ENCODE assay signal across 19 cellular contexts in genomic region chr5:1151316-1151715, GRCh38. TPM values are rescaled to one million over a fixed set of nuclear protein-coding genes. Genes with fewer than 3 reads are reported as not detected.
"Had no signal": no experiment of that assay in that cellular context is flagged by ENCODE, and none has a peak within 500 bp of the region (broad histone marks: within the 10 kb centered on the region; RNA-seq: fewer than 3 reads in every experiment).

No MANE protein-coding gene starts in this region.

- DNase-seq: activated CD4-positive, alpha-beta T cell treated with anti-CD3 and anti-CD28 coated beads, Interleukin-2, amount 50 U/mL, for 4 hours; activated effector memory CD4-positive, alpha-beta T cell treated with Interleukin-2 at 50 U/mL for 16 hours; activated T-cell treated with anti-CD3 and anti-CD28 coated beads, Interleukin-2, amount 50 U/mL, for 24 hours; central memory CD4-positive, alpha-beta T cell; cortex of kidney; effector CD8-positive, alpha-beta T cell; heart left ventricle; islet precursor cell; posterior cingulate gyrus; small intestine; thyroid gland; uterus had no signal

- H3K27ac Mint-ChIP-seq: activated naive CD4-positive, alpha-beta T cell treated with anti-CD3 and anti-CD28 coated beads, Interleukin-2, amount 50 U/mL, for 24 hours; activated T-cell treated with anti-CD3 and anti-CD28 coated beads, Interleukin-2, amount 50 U/mL, for 24 hours had no signal

- H3K36me3 ChIP-seq: heart left ventricle, left lung, neutrophil, right atrium auricular region, thyroid gland, uterus had no signal

- H3K4me3 ChIP-seq: heart left ventricle, left lung, right atrium auricular region, thyroid gland, uterus had no signal

- H3K4me1 Mint-ChIP-seq: activated naive CD4-positive, alpha-beta T cell treated with anti-CD3 and anti-CD28 coated beads, Interleukin-2, amount 50 U/mL, for 24 hours had no signal

- H3K4me3 Mint-ChIP-seq: activated naive CD4-positive, alpha-beta T cell treated with anti-CD3 and anti-CD28 coated beads, Interleukin-2, amount 50 U/mL, for 24 hours; activated T-cell treated with anti-CD3 and anti-CD28 coated beads, Interleukin-2, amount 50 U/mL, for 24 hours had no signal

- ATAC-seq: activated CD4-positive, CD25-positive, alpha-beta regulatory T cell treated with anti-CD3 and anti-CD28 coated beads, Interleukin-2, amount 50 U/mL, for 24 hours; heart left ventricle; left lung had no signal

- H3K27ac ChIP-seq: heart left ventricle, left lung, neutrophil, right atrium auricular region, thyroid gland, uterus had no signal

- H3K36me3 Mint-ChIP-seq: activated naive CD4-positive, alpha-beta T cell treated with anti-CD3 and anti-CD28 coated beads, Interleukin-2, amount 50 U/mL, for 24 hours had no signal

- H3K9me3 Mint-ChIP-seq: activated naive CD4-positive, alpha-beta T cell treated with anti-CD3 and anti-CD28 coated beads, Interleukin-2, amount 50 U/mL, for 24 hours; activated T-cell treated with anti-CD3 and anti-CD28 coated beads, Interleukin-2, amount 50 U/mL, for 24 hours had no signal

- H3K9me3 ChIP-seq: heart left ventricle, left lung, neutrophil, thyroid gland, uterus had no signal

RNA-seq across cellular contexts. Expression of gene SLC6A19, which starts 50.1 kb away (rescaled TPM):
- total RNA-seq: fibroblast of lung, frontal cortex, heart left ventricle, left lung, right atrium auricular region, thyroid gland had no signal
- polyA plus RNA-seq: fibroblast of lung, heart left ventricle had no signal
